8 cellular contexts compared by ENCODE assay signal in genomic region chr1:36576118-36576517, GRCh38.
A peak's percentile ranks its signal among the peaks of the same experiment; 100 is the strongest.
DNase-seq lines count a peak whose midpoint lies in the region; ATAC-seq and TF ChIP-seq lines count a peak whose summit lies in the region.

No MANE protein-coding gene starts in this region.

- no peaks in the 10 kb centered on the region for H3K36me3 ChIP-seq in testis (ENCODE audit: low read depth, missing control alignments)

- no peak overlapping the region for H3K4me3 ChIP-seq in epithelial cell of esophagus (ENCODE audit: low read length)
- H3K4me3 ChIP-seq in testis = no peak overlapping the region

- H3K4me1 Mint-ChIP-seq in activated CD4-positive, alpha-beta memory T cell treated with anti-CD3 and anti-CD28 coated beads for 36 hours (ENCODE audit: low read depth) = no peaks in the 10 kb centered on the region
- H3K4me1 Mint-ChIP-seq in natural killer cell treated with Interleukin-12 subunit alpha and Interleukin-12 subunit beta and Interleukin-15 and Interleukin-18, amount 100 ng/mL, for 72 hours (ENCODE audit: low read depth in 2 of 2) = no peaks in the 10 kb centered on the region

- ATAC-seq in natural killer cell treated with Interleukin-12 subunit alpha and Interleukin-12 subunit beta and Interleukin-15 and Interleukin-18, amount 100 ng/mL, for 72 hours = peak; percentile 61 to 71

- peak; percentile 79 for DNase-seq in AG08395 (ENCODE audit: low spot score)
- DNase-seq in GM13976 (ENCODE audit: low spot score) = peak; percentile 85
- DNase-seq in NCI-H446 (lab: John Stamatoyannopoulos, UW) = peak; percentile 66 to 82
- DNase-seq in activated CD4-positive, alpha-beta memory T cell treated with anti-CD3 and anti-CD28 coated beads for 36 hours = peak; percentile 65
- DNase-seq in epithelial cell of esophagus (ENCODE audit: low read depth) = peak; percentile 42
- no peak for DNase-seq in natural killer cell treated with Interleukin-12 subunit alpha and Interleukin-12 subunit beta and Interleukin-15 and Interleukin-18, amount 100 ng/mL, for 72 hours (ENCODE audit: low spot score)
- DNase-seq in testis = peak; percentile 74
- no peak for DNase-seq in T1000 (lab: John Stamatoyannopoulos, UW)

- no peak overlapping the region for H3K27ac Mint-ChIP-seq in activated CD4-positive, alpha-beta memory T cell treated with anti-CD3 and anti-CD28 coated beads for 36 hours
- no peak overlapping the region for H3K27ac Mint-ChIP-seq in natural killer cell treated with Interleukin-12 subunit alpha and Interleukin-12 subunit beta and Interleukin-15 and Interleukin-18, amount 100 ng/mL, for 72 hours

- CTCF ChIA-PET in activated CD4-positive, alpha-beta memory T cell treated with anti-CD3 and anti-CD28 coated beads for 36 hours (lab: Charles Lee) = interaction anchor here (0.7 to 2.5 kb wide), 23 partner anchors 10 to 859 kb away, joined by 3 to 16 read pairs (median 3); no protein-coding TSS in a partner anchor

- no peaks in the 10 kb centered on the region for H3K27me3 ChIP-seq in testis

- H3K9me3 ChIP-seq in testis = no peaks in the 10 kb centered on the region

- peak; percentile 90 for TF ChIP-seq CTCF in GM13976 (IDR thresholded peaks at IDR 0.05; ENCODE audit: borderline replicate concordance, control extremely low read depth, extremely low read depth, insufficient read depth, missing control alignments)
- TF ChIP-seq CTCF in epithelial cell of esophagus (IDR thresholded peaks at IDR 0.05; ENCODE audit: insufficient read depth, low read depth, low read length, missing control alignments) = peak; percentile 83
- peak in 2 of 3 experiments; percentile 44 to 68 for TF ChIP-seq CTCF in testis (IDR thresholded peaks at IDR 0.05)

- H3K4me3 Mint-ChIP-seq in activated CD4-positive, alpha-beta memory T cell treated with anti-CD3 and anti-CD28 coated beads for 36 hours = no peak overlapping the region
- H3K4me3 Mint-ChIP-seq in natural killer cell treated with Interleukin-12 subunit alpha and Interleukin-12 subunit beta and Interleukin-15 and Interleukin-18, amount 100 ng/mL, for 72 hours = no peak overlapping the region

- 16 to 25% methylated on average over 2 to 7 of the region's 7 CpGs for WGBS in testis, 2 donors

- in situ Hi-C loops in GM13976 (cut with MboI; ENCODE audit: low sequenced_read_pairs, unreplicated experiment) = no loop called here

- POLR2A ChIA-PET in activated CD4-positive, alpha-beta memory T cell treated with anti-CD3 and anti-CD28 coated beads for 36 hours (lab: Charles Lee) = no interaction called here

- no peaks in the 10 kb centered on the region for H3K9me3 Mint-ChIP-seq in activated CD4-positive, alpha-beta memory T cell treated with anti-CD3 and anti-CD28 coated beads for 36 hours
- no peaks in the 10 kb centered on the region for H3K9me3 Mint-ChIP-seq in natural killer cell treated with Interleukin-12 subunit alpha and Interleukin-12 subunit beta and Interleukin-15 and Interleukin-18, amount 100 ng/mL, for 72 hours

- no peak overlapping the region for H3K27ac ChIP-seq in testis

- no peaks in the 10 kb centered on the region for H3K4me1 ChIP-seq in testis

- TF ChIP-seq POLR2A in testis (IDR thresholded peaks at IDR 0.05) = no peak

- H3K36me3 Mint-ChIP-seq in activated CD4-positive, alpha-beta memory T cell treated with anti-CD3 and anti-CD28 coated beads for 36 hours = no peaks in the 10 kb centered on the region
- no peaks in the 10 kb centered on the region for H3K36me3 Mint-ChIP-seq in natural killer cell treated with Interleukin-12 subunit alpha and Interleukin-12 subunit beta and Interleukin-15 and Interleukin-18, amount 100 ng/mL, for 72 hours

- intact Hi-C loops in activated CD4-positive, alpha-beta memory T cell treated with anti-CD3 and anti-CD28 coated beads for 36 hours (cut with micrococcal nuclease) = no loop called here
- intact Hi-C loops in testis (cut with DNase I; ENCODE audit: low total_unique reads) = loop anchor here (10.0 kb wide), 1 partner anchor 859 kb away; no protein-coding TSS in a partner anchor

- H3K27me3 Mint-ChIP-seq in activated CD4-positive, alpha-beta memory T cell treated with anti-CD3 and anti-CD28 coated beads for 36 hours = peaks cover 24% of the 10 kb centered on the region
- peaks cover 7 to 19% of the 10 kb centered on the region in 2 donors for H3K27me3 Mint-ChIP-seq in natural killer cell treated with Interleukin-12 subunit alpha and Interleukin-12 subunit beta and Interleukin-15 and Interleukin-18, amount 100 ng/mL, for 72 hours

Comparison
In these comparisons a context has a peak if more than half of its experiments do, and no peak if none do; other contexts are left out.
1. DNase-seq: peak in AG08395 (single experiment), GM13976 (single experiment), NCI-H446 (2 of 2), activated CD4-positive, alpha-beta memory T cell treated with anti-CD3 and anti-CD28 coated beads for 36 hours (single experiment), epithelial cell of esophagus (single experiment) and testis (single experiment); none in natural killer cell treated with Interleukin-12 subunit alpha and Interleukin-12 subunit beta and Interleukin-15 and Interleukin-18, amount 100 ng/mL, for 72 hours (single experiment) and T1000 (single experiment).
2. Peak in every context shown above with its lines, with median percentiles within 50 percentile points of each other: CTCF ChIP-seq.